Comparison of ENCODE assay signal across 16 cellular contexts in the genomic region with DNA sequence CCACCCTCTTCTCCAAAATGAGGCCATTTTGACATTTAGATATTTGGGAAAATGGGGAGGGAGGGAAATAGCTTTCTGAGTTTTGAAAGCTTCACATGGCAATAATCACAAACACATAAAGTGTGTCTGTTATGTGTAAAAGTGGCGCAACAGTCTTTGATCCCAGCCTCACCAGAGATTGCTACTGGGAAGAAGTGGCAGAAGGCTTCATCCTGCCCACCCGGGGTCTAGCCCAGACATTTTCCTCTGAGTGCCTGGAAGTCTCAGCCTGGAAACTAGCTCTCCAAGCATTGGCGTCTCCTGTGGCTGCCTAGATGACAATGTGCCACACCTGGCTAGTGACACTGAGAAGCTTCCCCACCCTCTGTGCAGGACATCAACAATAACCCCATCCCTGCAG. TPM values are rescaled to one million over a fixed set of nuclear protein-coding genes. Genes with fewer than 3 reads are reported as not detected.
DNase-seq lines count a peak whose midpoint lies in the region; ATAC-seq and TF ChIP-seq lines count a peak whose summit lies in the region.
"Had no signal": no experiment of that assay in that cellular context is flagged by ENCODE, and none has a peak within 500 bp of the region (broad histone marks: within the 10 kb centered on the region; RNA-seq: fewer than 3 reads in every experiment).

No MANE protein-coding gene starts in this region.

- ATAC-seq in omental fat pad (ENCODE audit: low FRiP score) (no peak), HG02938 (IDR thresholded peaks at IDR 0.05; ENCODE audit: unreplicated experiment) (no peak)
- ATAC-seq: left lung, right cardiac atrium, upper lobe of right lung had no signal

- no peaks in the 10 kb centered on the region for H3K27me3 ChIP-seq in thymus (ENCODE audit: control insufficient read depth, insufficient read depth)
- H3K27me3 ChIP-seq in dorsolateral prefrontal cortex: peaks cover 0 to 13% (median 0%) of the 10 kb centered on the region in 45 donors
- H3K27me3 ChIP-seq: SJCRH30, upper lobe of right lung had no signal

- no peak overlapping the region for H3K4me3 ChIP-seq in thymus (ENCODE audit: low read length)
- no peak overlapping the region for H3K4me3 ChIP-seq in dorsolateral prefrontal cortex

- H3K9me3 ChIP-seq in thymus (ENCODE audit: control insufficient read depth): no peaks in the 10 kb centered on the region
- H3K9me3 ChIP-seq: left lung, SJCRH30, upper lobe of right lung had no signal

- peaks cover 3% of the 10 kb centered on the region for H3K27me3 Mint-ChIP-seq in activated naive CD4-positive, alpha-beta T cell treated with anti-CD3 and anti-CD28 coated beads for 36 hours (ENCODE audit: low read depth)
- H3K27me3 Mint-ChIP-seq in activated CD4-positive, alpha-beta memory T cell treated with anti-CD3 and anti-CD28 coated beads for 36 hours: no peaks in the 10 kb centered on the region

- POLR2A ChIA-PET in activated CD4-positive, alpha-beta memory T cell treated with anti-CD3 and anti-CD28 coated beads for 36 hours (lab: Charles Lee): interaction anchor here (0.9 to 8.8 kb wide), 8 partner anchors 11 to 217 kb away, joined by 3 to 114 read pairs (median 10); partner anchors contain the start of genes LCLAT1 and YPEL5

- peak overlapping the region; percentile 50 for H3K4me3 Mint-ChIP-seq in activated naive CD4-positive, alpha-beta T cell treated with anti-CD3 and anti-CD28 coated beads for 36 hours
- peak overlapping the region; percentile 40 for H3K4me3 Mint-ChIP-seq in activated CD4-positive, alpha-beta memory T cell treated with anti-CD3 and anti-CD28 coated beads for 36 hours

- H3K27ac ChIP-seq in thymus (ENCODE audit: low read depth) (peak overlapping the region; percentile 9), dorsolateral prefrontal cortex (no peak overlapping the region)
- H3K27ac ChIP-seq: SJCRH30 had no signal

- H3K27ac Mint-ChIP-seq in activated naive CD4-positive, alpha-beta T cell treated with anti-CD3 and anti-CD28 coated beads for 36 hours: no peak overlapping the region
- no peak overlapping the region for H3K27ac Mint-ChIP-seq in activated CD4-positive, alpha-beta memory T cell treated with anti-CD3 and anti-CD28 coated beads for 36 hours

- peaks cover 3% of the 10 kb centered on the region for H3K36me3 Mint-ChIP-seq in activated naive CD4-positive, alpha-beta T cell treated with anti-CD3 and anti-CD28 coated beads for 36 hours (ENCODE audit: low read depth)
- peaks cover 9% of the 10 kb centered on the region for H3K36me3 Mint-ChIP-seq in activated CD4-positive, alpha-beta memory T cell treated with anti-CD3 and anti-CD28 coated beads for 36 hours

- peaks cover 21% of the 10 kb centered on the region for H3K4me1 ChIP-seq in thymus (ENCODE audit: control insufficient read depth, insufficient read depth, low read length)

- DNase-seq in activated naive CD4-positive, alpha-beta T cell treated with anti-CD3 and anti-CD28 coated beads for 36 hours: no peak
- no peak for DNase-seq in activated naive CD4-positive, alpha-beta T cell (lab: John Stamatoyannopoulos, UW)
- peak; percentile 7 for DNase-seq in activated CD4-positive, alpha-beta memory T cell treated with anti-CD3 and anti-CD28 coated beads for 36 hours
- DNase-seq in left kidney (ENCODE audit: low read depth, low spot score) (peak; percentile 37), omental fat pad (ENCODE audit: low spot score) (no peak), dorsolateral prefrontal cortex (no peak)
- DNase-seq: effector CD4-positive, alpha-beta T cell; left lung; NCI-H187 treated with DMSO at 0.1 percent for 48 hours; NCI-H510A; SJCRH30; stimulated activated CD8-positive, alpha-beta memory T cell treated with anti-CD3 and anti-CD28 coated beads, Interleukin-4, amount 100 ng/mL, for 48 hours; upper lobe of right lung had no signal

- H3K4me1 Mint-ChIP-seq in activated naive CD4-positive, alpha-beta T cell treated with anti-CD3 and anti-CD28 coated beads for 36 hours (ENCODE audit: low read depth): peaks cover 56% of the 10 kb centered on the region
- peaks cover 63% of the 10 kb centered on the region for H3K4me1 Mint-ChIP-seq in activated CD4-positive, alpha-beta memory T cell treated with anti-CD3 and anti-CD28 coated beads for 36 hours (ENCODE audit: low read depth)

- no peaks in the 10 kb centered on the region for H3K9me3 Mint-ChIP-seq in activated naive CD4-positive, alpha-beta T cell treated with anti-CD3 and anti-CD28 coated beads for 36 hours
- no peaks in the 10 kb centered on the region for H3K9me3 Mint-ChIP-seq in activated CD4-positive, alpha-beta memory T cell treated with anti-CD3 and anti-CD28 coated beads for 36 hours

- H3K36me3 ChIP-seq in thymus (ENCODE audit: control insufficient read depth, insufficient read depth): peaks cover 3% of the 10 kb centered on the region
- H3K36me3 ChIP-seq: left lung had no signal

- WGBS in thymus: 96% methylated on average over 3 of the region's 3 CpGs

- intact Hi-C loops in activated naive CD4-positive, alpha-beta T cell treated with anti-CD3 and anti-CD28 coated beads for 36 hours (cut with micrococcal nuclease): no loop called here
- intact Hi-C loops in activated CD4-positive, alpha-beta memory T cell treated with anti-CD3 and anti-CD28 coated beads for 36 hours (cut with micrococcal nuclease): no loop called here
- intact Hi-C loops in dorsolateral prefrontal cortex (cut with DNase I): no loop called here

- TF ChIP-seq CTCF in omental fat pad (IDR thresholded peaks at IDR 0.05): no peak
- TF ChIP-seq CTCF in dorsolateral prefrontal cortex (IDR thresholded peaks at IDR 0.05 in 54 of 56, conservative IDR thresholded peaks at IDR 0.05 in 2 of 56; ENCODE audit: low read depth in 1 of 56, partially characterized antibody in 56 of 56): no peak

- CTCF ChIA-PET in activated naive CD4-positive, alpha-beta T cell treated with anti-CD3 and anti-CD28 coated beads for 36 hours (lab: Charles Lee): interaction anchor here (0.6 to 9.8 kb wide), 10 partner anchors 9 to 482 kb away, joined by 3 to 97 read pairs (median 4); no protein-coding TSS in a partner anchor
- CTCF ChIA-PET in activated CD4-positive, alpha-beta memory T cell treated with anti-CD3 and anti-CD28 coated beads for 36 hours (lab: Charles Lee): interaction anchor here (0.9 to 7.7 kb wide), 12 partner anchors 9 to 484 kb away, joined by 3 to 79 read pairs (median 7); no protein-coding TSS in a partner anchor

RNA-seq across cellular contexts. Expression of gene LBH, which starts 1.7 kb away (rescaled TPM):
- 10 to 100 TPM; 71.4 to 75.3 TPM for total RNA-seq in activated naive CD4-positive, alpha-beta T cell treated with anti-CD3 and anti-CD28 coated beads for 36 hours
- 100 to 1,000 TPM; 109 to 112 TPM for total RNA-seq in activated CD4-positive, alpha-beta memory T cell treated with anti-CD3 and anti-CD28 coated beads for 36 hours
- polyA plus RNA-seq in thymus: 88.9 TPM
- total RNA-seq in omental fat pad: 10 to 100 TPM; 14.4 to 20.6 (median 19.4) TPM
- 10 to 100 TPM in 44 of 120 experiments, 1 to 10 TPM in 76; 3.1 to 35.3 (median 8.7) TPM for total RNA-seq in dorsolateral prefrontal cortex

Comparison
In these comparisons a context has a peak if more than half of its experiments do, and no peak if none do; other contexts are left out.
1. DNase-seq: peak in activated CD4-positive, alpha-beta memory T cell treated with anti-CD3 and anti-CD28 coated beads for 36 hours (single experiment) and left kidney (single experiment); none in activated naive CD4-positive, alpha-beta T cell treated with anti-CD3 and anti-CD28 coated beads for 36 hours (single experiment), activated naive CD4-positive, alpha-beta T cell (0 of 4), omental fat pad (single experiment) and dorsolateral prefrontal cortex (0 of 10).